1 cellular context compared by ENCODE assay signal in the genomic region with DNA sequence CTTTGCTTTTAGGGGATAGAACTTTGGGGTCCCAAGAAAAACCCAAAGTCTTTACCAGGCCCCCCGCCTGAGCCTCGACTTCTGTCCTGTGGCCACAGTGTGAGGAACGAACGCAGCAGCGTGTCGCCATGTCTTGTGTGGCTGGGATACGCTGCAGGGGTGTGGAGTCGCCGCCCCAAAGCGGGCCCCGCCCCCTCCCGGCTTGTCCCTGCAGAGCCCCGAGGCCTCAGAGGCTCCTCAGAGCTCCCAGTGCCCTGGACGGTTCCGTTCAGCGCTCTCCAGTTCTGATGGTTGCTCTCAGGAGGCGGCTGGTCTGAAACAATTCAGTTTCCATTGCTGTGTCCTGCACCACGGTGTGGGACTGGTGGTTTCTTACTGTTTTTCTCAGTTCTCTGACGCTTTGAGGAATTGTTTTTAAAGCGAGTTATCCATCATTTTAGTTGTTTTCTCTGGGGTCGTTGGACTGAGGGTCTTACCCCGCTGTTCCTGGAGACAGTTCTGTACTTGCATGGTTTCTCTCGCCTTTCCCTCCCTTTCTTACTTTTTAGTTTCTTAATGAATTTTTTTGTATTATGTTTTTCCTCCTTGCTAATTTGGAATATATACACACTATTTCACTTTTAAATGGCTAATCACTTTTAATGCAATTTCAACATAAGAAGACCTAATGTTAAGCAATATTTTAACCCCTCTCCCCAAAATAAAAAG.
TF ChIP-seq lines count a peak whose summit lies in the region.

No MANE protein-coding gene starts in this region.

TF ChIP-seq in IMR-90, 13 proteins besides CTCF, POLR2A, EP300 and RAD21:
- TF ChIP-seq RFX5 (IDR thresholded peaks at IDR 0.05; ENCODE audit: low read depth, low read length) (no peak), FOS (IDR thresholded peaks at IDR 0.05; ENCODE audit: low read depth, low read length) (no peak), NFE2L2 (IDR thresholded peaks at IDR 0.05; ENCODE audit: low read depth, low read length) (no peak), BHLHE40 (IDR thresholded peaks at IDR 0.05; ENCODE audit: low read depth, low read length) (no peak), MXI1 (IDR thresholded peaks at IDR 0.05; ENCODE audit: borderline replicate concordance, low read depth, low read length) (no peak), MAZ (IDR thresholded peaks at IDR 0.05; ENCODE audit: borderline replicate concordance, low read depth, low read length) (no peak), SMC3 (IDR thresholded peaks at IDR 0.05; ENCODE audit: low read depth, low read length) (no peak), ELK1 (IDR thresholded peaks at IDR 0.05; ENCODE audit: borderline replicate concordance, low read depth, low read length) (no peak), CEBPB (IDR thresholded peaks at IDR 0.05; ENCODE audit: low read depth, low read length) (no peak), USF2 (IDR thresholded peaks at IDR 0.05; ENCODE audit: low read depth, low read length) (no peak), CHD1 (IDR thresholded peaks at IDR 0.05; ENCODE audit: low read depth, low read length) (no peak)
